ENCODE assay signal across 6 cellular contexts in the genomic region with DNA sequence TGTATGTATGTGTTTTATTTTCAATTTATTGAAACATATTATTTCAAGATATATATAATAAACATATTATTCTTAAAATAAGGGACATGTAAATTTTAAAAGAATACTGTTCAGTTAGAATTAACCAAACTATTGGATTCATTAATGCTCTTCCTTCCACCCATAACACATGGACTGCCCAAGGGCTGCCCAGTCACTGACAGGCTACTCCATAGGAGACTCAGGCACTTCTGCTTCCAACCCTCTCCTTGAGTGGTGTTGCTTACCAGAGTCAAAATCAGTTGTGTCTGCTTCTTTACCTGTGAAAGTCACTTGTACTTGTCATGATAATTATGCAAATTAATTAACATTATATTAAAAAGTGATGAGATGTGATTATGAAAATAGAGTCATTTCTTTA. TPM values are rescaled to one million over a fixed set of nuclear protein-coding genes. Genes with fewer than 3 reads are reported as not detected.
"Had no signal": no experiment of that assay in that cellular context is flagged by ENCODE, and none has a peak within 500 bp of the region (broad histone marks: within the 10 kb centered on the region; RNA-seq: fewer than 3 reads in every experiment).

No MANE protein-coding gene starts in this region.

- DNase-seq: H9, HCEC 1CT, KBM-7 had no signal

- H3K9ac ChIP-seq: KMS-11 had no signal

- H3K36me3 Mint-ChIP-seq: IgD-negative memory B cell had no signal

- H2AFZ ChIP-seq: GM23338 had no signal

- H3K27ac ChIP-seq: KMS-11 had no signal

- H3K27ac Mint-ChIP-seq: GM23338, H9, IgD-negative memory B cell had no signal

- H3K4me2 ChIP-seq: GM23338, KMS-11 had no signal

- H3K9me3 Mint-ChIP-seq: GM23338, H9, IgD-negative memory B cell had no signal

- H3K4me3 Mint-ChIP-seq: GM23338, H9, IgD-negative memory B cell had no signal

- H3K4me3 ChIP-seq: GM23338 had no signal

- ATAC-seq: GM23338 had no signal

- H3K4me1 Mint-ChIP-seq: IgD-negative memory B cell had no signal

RNA-seq across cellular contexts. Expression of a gene that starts 9.8 kb away (rescaled TPM):
- polyA plus RNA-seq: IgD-negative memory B cell had no signal
